ENCODE assay signal across 8 cellular contexts in the genomic region with DNA sequence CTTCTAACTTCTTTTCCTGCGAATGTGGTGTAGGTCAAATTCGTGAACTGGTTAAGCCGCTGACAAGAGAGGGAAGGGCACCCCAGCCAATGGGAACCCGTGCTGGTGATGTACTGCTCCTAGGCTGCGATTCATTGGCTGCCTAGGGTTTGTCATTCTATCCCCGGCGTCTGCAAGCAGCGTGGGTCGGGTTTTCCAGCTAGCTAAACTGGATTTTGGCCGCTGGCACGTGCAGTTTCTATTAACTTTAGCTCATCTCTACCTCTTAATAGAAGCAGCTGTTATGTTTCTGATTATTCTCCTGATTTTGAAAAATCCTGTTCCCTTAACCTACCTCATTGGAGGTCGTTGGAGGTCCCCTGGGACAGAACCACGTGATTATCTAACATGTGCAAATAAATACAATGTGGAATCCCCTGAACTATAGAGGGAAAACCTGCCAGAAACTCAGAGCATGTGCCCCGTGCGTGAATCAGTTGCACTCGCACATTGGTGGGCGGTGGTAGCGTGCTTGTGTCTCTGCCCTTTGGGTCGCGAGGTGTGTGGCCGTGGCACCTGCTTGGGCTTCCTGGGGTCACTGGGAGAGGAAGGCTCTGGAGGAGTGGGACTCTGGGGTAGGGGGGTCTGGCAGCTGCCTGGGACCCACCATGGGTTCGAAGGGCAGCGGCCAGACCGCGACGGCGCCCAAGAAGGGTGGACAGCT. TPM values are rescaled to one million over a fixed set of nuclear protein-coding genes. Genes with fewer than 3 reads are reported as not detected.
DNase-seq lines count a peak whose midpoint lies in the region; ATAC-seq and TF ChIP-seq lines count a peak whose summit lies in the region.

No MANE protein-coding gene starts in this region.

- no peaks in the 10 kb centered on the region for H3K27me3 Mint-ChIP-seq in naive B cell

- H3K27ac Mint-ChIP-seq in naive B cell = peak overlapping the region; percentile 99 to 100 (median 100)
- peak overlapping the region; percentile 100 for H3K27ac Mint-ChIP-seq in stimulated activated effector memory CD8-positive, alpha-beta T cell treated with anti-CD3 and anti-CD28 coated beads, Interleukin-12 subunit alpha, Interleukin-12 subunit beta, amount 100 ng/mL, for 72 hours

- peak overlapping the region; percentile 97 for H3K4me2 ChIP-seq in fibroblast of lung (ENCODE audit: extremely low read depth, insufficient read depth, low read length)

- peak; percentile 65 for ATAC-seq in GM21619 (IDR thresholded peaks at IDR 0.05; ENCODE audit: unreplicated experiment)
- peak; percentile 55 for ATAC-seq in naive B cell (ENCODE audit: low read depth in 2 of 2)
- ATAC-seq in stimulated activated effector memory CD8-positive, alpha-beta T cell treated with anti-CD3 and anti-CD28 coated beads, Interleukin-12 subunit alpha, Interleukin-12 subunit beta, amount 100 ng/mL, for 72 hours = peak; percentile 80

- TF ChIP-seq CTCF in Peyer's patch (IDR thresholded peaks at IDR 0.05) = no peak
- no peak for TF ChIP-seq CTCF in fibroblast of lung (conservative IDR thresholded peaks at IDR 0.05 in 1 of 2, IDR thresholded peaks at IDR 0.05 in 1 of 2; ENCODE audit: low read depth in 1 of 2, low read length in 2 of 2)

- H3K36me3 ChIP-seq in Peyer's patch = no peaks in the 10 kb centered on the region
- no peaks in the 10 kb centered on the region for H3K36me3 ChIP-seq in fibroblast of lung (ENCODE audit: control insufficient read depth, insufficient read depth, low read length)

- H3K4me3 ChIP-seq in Peyer's patch (peak overlapping the region; percentile 59 to 90 (median 81)), fibroblast of lung (replicated peaks in 1 of 4; ENCODE audit: control extremely low read depth in 1 of 4, insufficient read depth in 1 of 4, low read depth in 3 of 4, low read length in 4 of 4) (peak overlapping the region; percentile 63 to 78 (median 66))

- TF ChIP-seq EP300 in Ishikawa (IDR thresholded peaks at IDR 0.05; ENCODE audit: borderline replicate concordance) = no peak

- H4K20me1 ChIP-seq in fibroblast of lung (ENCODE audit: control insufficient read depth, extremely low read depth, insufficient read depth, low read length) = peaks cover 2% of the 10 kb centered on the region

- H3K4me1 Mint-ChIP-seq in naive B cell = peaks cover 30 to 42% (median 41%) of the 10 kb centered on the region in 3 donors
- H3K4me1 Mint-ChIP-seq in stimulated activated effector memory CD8-positive, alpha-beta T cell treated with anti-CD3 and anti-CD28 coated beads, Interleukin-12 subunit alpha, Interleukin-12 subunit beta, amount 100 ng/mL, for 72 hours = peaks cover 44% of the 10 kb centered on the region

- peak in 1 of 2 donors; percentile 45 for TF ChIP-seq POLR2A in Peyer's patch (IDR thresholded peaks at IDR 0.05)

- H3K27me3 ChIP-seq in Peyer's patch (no peaks in the 10 kb centered on the region), fibroblast of lung (ENCODE audit: control insufficient read depth, insufficient read depth, low read length) (no peaks in the 10 kb centered on the region)

- peaks cover 32% of the 10 kb centered on the region for H3K79me2 ChIP-seq in fibroblast of lung (ENCODE audit: control insufficient read depth, insufficient read depth, low read length)

- H3K4me3 Mint-ChIP-seq in naive B cell = peak overlapping the region; percentile 87 to 100 (median 99)
- peak overlapping the region; percentile 98 for H3K4me3 Mint-ChIP-seq in stimulated activated effector memory CD8-positive, alpha-beta T cell treated with anti-CD3 and anti-CD28 coated beads, Interleukin-12 subunit alpha, Interleukin-12 subunit beta, amount 100 ng/mL, for 72 hours

- TF ChIP-seq RAD21 in Ishikawa (IDR thresholded peaks at IDR 0.05; ENCODE audit: low read depth) = no peak

- H3K9me3 Mint-ChIP-seq in naive B cell = no peaks in the 10 kb centered on the region
- no peaks in the 10 kb centered on the region for H3K9me3 Mint-ChIP-seq in stimulated activated effector memory CD8-positive, alpha-beta T cell treated with anti-CD3 and anti-CD28 coated beads, Interleukin-12 subunit alpha, Interleukin-12 subunit beta, amount 100 ng/mL, for 72 hours

- peak overlapping the region; percentile 94 for H3K9ac ChIP-seq in fibroblast of lung (ENCODE audit: insufficient read depth, low read length)

- peak overlapping the region; percentile 95 to 100 (median 99) for H3K27ac ChIP-seq in Peyer's patch
- peak overlapping the region; percentile 97 for H3K27ac ChIP-seq in fibroblast of lung (ENCODE audit: insufficient read depth, low read length)

- peak overlapping the region; percentile 88 for H2AFZ ChIP-seq in fibroblast of lung (ENCODE audit: low read length)

- H3K9me3 ChIP-seq in Peyer's patch (no peaks in the 10 kb centered on the region), fibroblast of lung (ENCODE audit: control insufficient read depth, insufficient read depth, low read depth, low read length) (no peaks in the 10 kb centered on the region)

- H3K4me1 ChIP-seq in Peyer's patch (peaks cover 0 to 20% (median 12%) of the 10 kb centered on the region in 4 donors), fibroblast of lung (ENCODE audit: control insufficient read depth, extremely low read depth, insufficient read depth, low read length) (peaks cover 4% of the 10 kb centered on the region)

- no peaks in the 10 kb centered on the region for H3K36me3 Mint-ChIP-seq in naive B cell
- peaks cover 25% of the 10 kb centered on the region for H3K36me3 Mint-ChIP-seq in stimulated activated effector memory CD8-positive, alpha-beta T cell treated with anti-CD3 and anti-CD28 coated beads, Interleukin-12 subunit alpha, Interleukin-12 subunit beta, amount 100 ng/mL, for 72 hours

- DNase-seq in DMS 273 (lab: John Stamatoyannopoulos, UW; ENCODE audit: unreplicated experiment) = peak; percentile 95
- peak; percentile 81 to 95 (median 94) for DNase-seq in Peyer's patch
- DNase-seq in activated T-helper 1 cell treated with anti-CD3 and anti-CD28 coated beads, Interleukin-2, amount 50 U/mL, for 16 hours (ENCODE audit: low read depth in 1 of 2, low spot score in 1 of 2) = peak; percentile 56 to 70
- DNase-seq in fibroblast of lung (ENCODE audit: low read depth in 2 of 2) = peak; percentile 93
- DNase-seq in naive B cell = peak; percentile 81
- DNase-seq in stimulated activated effector memory CD8-positive, alpha-beta T cell treated with anti-CD3 and anti-CD28 coated beads, Interleukin-12 subunit alpha, Interleukin-12 subunit beta, amount 100 ng/mL, for 72 hours (ENCODE audit: low spot score in 2 of 2) = peak; percentile 58 to 87

TF ChIP-seq in Ishikawa, 13 proteins besides CTCF, POLR2A, EP300 and RAD21:
- TF ChIP-seq YY1 (IDR thresholded peaks at IDR 0.05; ENCODE audit: low read depth) = no peak
- 0 out of 2 replicates have a peak, but pooled peaks have one; percentile 15 for TF ChIP-seq CREB1 (IDR thresholded peaks at IDR 0.05; ENCODE audit: low read depth)
- TF ChIP-seq, protein P1, sequence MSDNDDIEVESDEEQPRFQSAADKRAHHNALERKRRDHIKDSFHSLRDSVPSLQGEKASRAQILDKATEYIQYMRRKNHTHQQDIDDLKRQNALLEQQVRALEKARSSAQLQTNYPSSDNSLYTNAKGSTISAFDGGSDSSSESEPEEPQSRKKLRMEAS (IDR thresholded peaks at IDR 0.05) = peak; percentile 92
- TF ChIP-seq, protein P2, sequence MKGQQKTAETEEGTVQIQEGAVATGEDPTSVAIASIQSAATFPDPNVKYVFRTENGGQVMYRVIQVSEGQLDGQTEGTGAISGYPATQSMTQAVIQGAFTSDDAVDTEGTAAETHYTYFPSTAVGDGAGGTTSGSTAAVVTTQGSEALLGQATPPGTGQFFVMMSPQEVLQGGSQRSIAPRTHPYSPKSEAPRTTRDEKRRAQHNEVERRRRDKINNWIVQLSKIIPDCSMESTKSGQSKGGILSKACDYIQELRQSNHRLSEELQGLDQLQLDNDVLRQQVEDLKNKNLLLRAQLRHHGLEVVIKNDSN (IDR thresholded peaks at IDR 0.05) = peak; percentile 51

RNA-seq across cellular contexts. Expression of a gene that starts 0.9 kb away (rescaled TPM):
- 100 to 1,000 TPM in 2 of 4 donors, 10 to 100 TPM in 2; 55.3 to 134 (median 84.4) TPM for total RNA-seq in Peyer's patch
- 21.8 and 25.9 TPM in 2 replicates for total RNA-seq in fibroblast of lung
- polyA plus RNA-seq in fibroblast of lung = 38.0 and 51.3 TPM in 2 replicates
- polyA plus RNA-seq in fibroblast of lung (2012) = 32.1 and 35.6 TPM in 2 replicates
- polyA minus RNA-seq in fibroblast of lung (ENCODE audit: low replicate concordance) = 14.3 and 36.8 TPM in 2 replicates
- 10 to 100 TPM; 16.4 to 30.5 (median 17.2) TPM for polyA plus RNA-seq in naive B cell (ENCODE audit: low read depth in 6 of 6)

Comparison
In these comparisons a context has a peak if more than half of its experiments do, and no peak if none do; other contexts are left out.
1. Peak in every context shown above with its lines: DNase-seq, ATAC-seq, H3K4me3 ChIP-seq and H3K27ac ChIP-seq.